In the genomic region with DNA sequence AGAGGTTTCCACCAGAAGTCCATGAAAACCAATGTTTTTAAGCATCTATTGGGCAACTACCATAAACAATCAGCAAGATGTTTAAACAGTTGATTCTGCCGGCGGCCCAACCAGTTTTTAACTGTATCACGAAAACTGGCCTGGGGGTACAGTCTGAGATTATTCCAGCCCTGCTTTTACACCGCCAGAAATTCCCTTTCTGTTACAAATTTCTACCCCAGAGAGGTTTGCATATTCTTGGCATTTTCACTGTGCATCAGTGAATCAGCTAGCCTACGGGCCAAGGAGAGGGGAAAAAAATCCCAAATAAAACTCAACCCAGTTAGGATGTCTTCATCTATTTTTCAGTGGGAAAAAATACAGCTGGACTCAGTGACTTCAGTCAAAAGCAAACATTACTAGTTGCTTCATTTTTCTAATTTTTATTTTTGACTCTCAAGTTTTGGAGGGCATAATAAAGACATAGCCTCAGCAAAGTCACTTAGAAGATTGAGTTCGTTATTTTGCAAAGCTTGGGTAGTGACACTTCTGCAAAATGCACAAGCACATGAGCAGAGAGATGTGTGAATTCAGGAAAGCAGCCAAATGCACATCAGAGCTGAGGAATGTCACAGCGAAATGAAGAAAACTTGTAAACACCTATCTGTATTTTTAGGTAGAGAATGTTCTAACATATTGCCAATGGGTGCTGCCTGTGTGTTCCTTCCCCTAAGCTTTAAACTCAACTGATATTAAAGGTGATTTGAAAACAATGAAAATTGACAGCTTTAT, we compare ENCODE assay signal across 13 cellular contexts.
DNase-seq lines count a peak whose midpoint lies in the region; ATAC-seq and TF ChIP-seq lines count a peak whose summit lies in the region.
"Had no signal": no experiment of that assay in that cellular context is flagged by ENCODE, and none has a peak within 500 bp of the region (broad histone marks: within the 10 kb centered on the region; RNA-seq: fewer than 3 reads in every experiment).

No MANE protein-coding gene starts in this region.

- no peak overlapping the region for H2BK120ac ChIP-seq in trophoblast cell (ENCODE audit: insufficient read depth, low read length, poor library complexity)

- H2AK5ac ChIP-seq in trophoblast cell (ENCODE audit: low read length) = no peak overlapping the region

- H3K14ac ChIP-seq in trophoblast cell (ENCODE audit: low read length) = no peak overlapping the region

- H3K27ac ChIP-seq in gastroesophageal sphincter = peak overlapping the region; percentile 54 to 71 (median 62)
- peak overlapping the region; percentile 20 for H3K27ac ChIP-seq in trophoblast cell (ENCODE audit: low read depth, low read length)
- H3K27ac ChIP-seq: lower lobe of right lung, ovary had no signal

- no peak for TF ChIP-seq EP300 in gastroesophageal sphincter (IDR thresholded peaks at IDR 0.05)

- H3K4me3 ChIP-seq in gastroesophageal sphincter (no peak overlapping the region), trophoblast cell (ENCODE audit: low read depth, low read length) (no peak overlapping the region)
- H3K4me3 ChIP-seq: lower lobe of right lung, ovary had no signal

- 32 to 42% methylated on average over 4 to 7 of the region's 7 CpGs for WGBS in gastroesophageal sphincter (ENCODE audit: low coverage in 1 of 2), 2 donors
- WGBS in trophoblast cell (ENCODE audit: extremely low coverage, insufficient coverage, insufficient read length) = no CpG with 5 or more reads among the region's 7 CpGs

- no peak overlapping the region for H4K91ac ChIP-seq in trophoblast cell (ENCODE audit: low read depth, low read length)

- no peak for TF ChIP-seq POLR2A in gastroesophageal sphincter (IDR thresholded peaks at IDR 0.05)

- H3K79me2 ChIP-seq in trophoblast cell (ENCODE audit: control insufficient read depth, insufficient read depth, low read length, poor library complexity) = no peaks in the 10 kb centered on the region

- ATAC-seq in Right ventricle myocardium inferior (peak; percentile 77), gastroesophageal sphincter (peak; percentile 69), GM19351 (IDR thresholded peaks at IDR 0.05; ENCODE audit: unreplicated experiment) (no peak)

- no peak overlapping the region for H2BK5ac ChIP-seq in trophoblast cell (ENCODE audit: low read depth, low read length, poor library complexity)

- no peak for TF ChIP-seq CTCF in gastroesophageal sphincter (IDR thresholded peaks at IDR 0.05)

- no peak overlapping the region for H2BK12ac ChIP-seq in trophoblast cell (ENCODE audit: low read length)

- intact Hi-C loops in Right ventricle myocardium inferior (cut with DNase I) (loop anchor here (5.0 kb wide), 2 partner anchors 534 to 624 kb away; no protein-coding TSS in a partner anchor), cardiac septum (cut with DNase I) (loop anchor here (2.0 to 5.0 kb wide), 2 partner anchors 533 to 619 kb away; no protein-coding TSS in a partner anchor), head of caudate nucleus (cut with DNase I) (no loop called here)

- H2AFZ ChIP-seq in trophoblast cell (ENCODE audit: insufficient read depth, low read length, poor library complexity) = no peak overlapping the region

- H3K79me1 ChIP-seq in trophoblast cell (ENCODE audit: low read length) = no peaks in the 10 kb centered on the region

- H3K9ac ChIP-seq in trophoblast cell (ENCODE audit: low read length) = no peak overlapping the region

- no peak overlapping the region for H3K4ac ChIP-seq in trophoblast cell (ENCODE audit: low read depth, low read length)

- H3K4me1 ChIP-seq in gastroesophageal sphincter = peaks cover 0 to 30% (median 9%) of the 10 kb centered on the region in 3 donors
- H3K4me1 ChIP-seq in trophoblast cell (ENCODE audit: control insufficient read depth in 1 of 2, insufficient read depth in 2 of 2, low read length in 2 of 2) = peaks cover 2 to 4% of the 10 kb centered on the region in 2 experiments
- H3K4me1 ChIP-seq: lower lobe of right lung had no signal

- no peaks in the 10 kb centered on the region for H3K27me3 ChIP-seq in gastroesophageal sphincter
- no peaks in the 10 kb centered on the region for H3K27me3 ChIP-seq in trophoblast cell (ENCODE audit: insufficient read depth, low read length)
- H3K27me3 ChIP-seq: ovary had no signal

- H3K4me2 ChIP-seq in trophoblast cell (ENCODE audit: low read length) = no peak overlapping the region

- H3K18ac ChIP-seq in trophoblast cell (ENCODE audit: low read length) = no peak overlapping the region

- DNase-seq in Right ventricle myocardium inferior (ENCODE audit: missing footprints) (no peak), cardiac septum (ENCODE audit: low spot score) (no peak), trophoblast cell (peak; percentile 97 to 99), HUDEP-2 (lab: John Stamatoyannopoulos, UW; ENCODE audit: unreplicated experiment in 76 of 76) (no peak), putamen (ENCODE audit: low spot score) (no peak), head of caudate nucleus (no peak)
- DNase-seq: activated CD4-positive, alpha-beta T cell treated with anti-CD3 and anti-CD28 coated beads, Interleukin-2, amount 50 U/mL, for 4 hours; activated naive CD4-positive, alpha-beta T cell treated with anti-CD3 and anti-CD28 coated beads, Interleukin-2, amount 10 ng/mL, durations not matched to agents 7 days and 5 days; lower lobe of right lung; ovary; stimulated activated CD4-positive, alpha-beta T cell treated with anti-CD3 and anti-CD28 coated beads, Interleukin-4, amount 100 ng/mL, for 4 hours had no signal

- H4K8ac ChIP-seq in trophoblast cell (ENCODE audit: low read depth, low read length) = no peak overlapping the region

- no peak overlapping the region for H4K12ac ChIP-seq in trophoblast cell (ENCODE audit: low read depth, low read length)

- H3K36me3 ChIP-seq in gastroesophageal sphincter (no peaks in the 10 kb centered on the region), trophoblast cell (ENCODE audit: control insufficient read depth in 1 of 2, insufficient read depth in 2 of 2, low read length in 2 of 2) (no peaks in the 10 kb centered on the region)
- H3K36me3 ChIP-seq: lower lobe of right lung, ovary had no signal

- no peak overlapping the region for H3K23ac ChIP-seq in trophoblast cell (ENCODE audit: low read length)

- H3K9me3 ChIP-seq in gastroesophageal sphincter = no peaks in the 10 kb centered on the region
- no peaks in the 10 kb centered on the region for H3K9me3 ChIP-seq in trophoblast cell (ENCODE audit: insufficient read depth, low read depth, low read length)
- H3K9me3 ChIP-seq: lower lobe of right lung, ovary had no signal

Comparison
In these comparisons a context has a peak if more than half of its experiments do, and no peak if none do; other contexts are left out.
1. DNase-seq: peak in trophoblast cell (2 of 2); none in Right ventricle myocardium inferior (single experiment), cardiac septum (single experiment), HUDEP-2 (0 of 76), putamen (single experiment) and head of caudate nucleus (0 of 42).